12 cellular contexts compared by ENCODE assay signal in genomic region chr19:30085394-30085793, GRCh38.
A peak's percentile ranks its signal among the peaks of the same experiment; 100 is the strongest.
DNase-seq lines count a peak whose midpoint lies in the region; ATAC-seq, FAIRE-seq and TF ChIP-seq lines count a peak whose summit lies in the region.
"Had no signal": no experiment of that assay in that cellular context is flagged by ENCODE, and none has a peak within 500 bp of the region (broad histone marks: within the 10 kb centered on the region; RNA-seq: fewer than 3 reads in every experiment).

No MANE protein-coding gene starts in this region.

- CTCF ChIA-PET in H1 (lab: Charles Lee; ENCODE audit: partially characterized antibody) = interaction anchor here (0.6 to 2.2 kb wide), 10 partner anchors 10 to 632 kb away, joined by 3 to 10 read pairs (median 3); no protein-coding TSS in a partner anchor

- no peak overlapping the region for H3K4ac ChIP-seq in H1 (replicated peaks; ENCODE audit: insufficient read length, low read depth, low read length)

- H3K14ac ChIP-seq in H1 (ENCODE audit: insufficient read length) = no peak overlapping the region

- peak; percentile 34 for ATAC-seq in Right ventricle myocardium superior (ENCODE audit: poor library complexity)

- in situ Hi-C loops in transverse colon (cut with MboI; ENCODE audit: low pct_ligation_motif_present in 1 of 4, low pct_unique_long_range_greater_than_20kb in 1 of 4, low sequenced_read_pairs in 3 of 4) = no loop called here

- TF ChIP-seq POLR2A in H1 (IDR thresholded peaks at IDR 0.05; ENCODE audit: control extremely low read depth in 1 of 2, low read depth in 2 of 2, low read length in 2 of 2) (no peak), testis (IDR thresholded peaks at IDR 0.05) (no peak), transverse colon (IDR thresholded peaks at IDR 0.05) (no peak)

- no peak overlapping the region for H2BK20ac ChIP-seq in H1 (ENCODE audit: low read length)

- intact Hi-C loops in Right ventricle myocardium superior (cut with DNase I) = no loop called here
- intact Hi-C loops in testis (cut with DNase I; ENCODE audit: low total_unique reads) = no loop called here
- intact Hi-C loops in transverse colon (cut with DNase I; ENCODE audit: low total_unique reads) = no loop called here

- H3K79me2 ChIP-seq in H1 (ENCODE audit: control insufficient read depth in 1 of 2, insufficient read depth in 2 of 2, low read length in 2 of 2) = no peaks in the 10 kb centered on the region

- no peak for DNase-seq in Right ventricle myocardium superior
- no peak for DNase-seq in right atrium auricular region (ENCODE audit: low spot score)
- peak; percentile 13 for DNase-seq in NT2/D1 (ENCODE audit: low read depth, low spot score)
- DNase-seq in H1 (ENCODE audit: low read depth in 1 of 2, low spot score in 2 of 2) = peak; percentile 13 to 62
- peak; percentile 73 for DNase-seq in testis
- no peak for DNase-seq in transverse colon
- no peak for DNase-seq in DMS53 treated with DMSO at 0.1 percent for 48 hours (lab: John Stamatoyannopoulos, UW; ENCODE audit: unreplicated experiment)
- no peak for DNase-seq in COR-L47 (lab: John Stamatoyannopoulos, UW)
- DNase-seq: activated CD8-positive, alpha-beta memory T cell treated with anti-CD3 and anti-CD28 coated beads for 24 hours; HFFc6; stimulated activated CD4-positive, alpha-beta T cell treated with anti-CD3 and anti-CD28 coated beads, Interleukin-4, amount 100 ng/mL, for 4 hours had no signal

- no peak overlapping the region for H2BK120ac ChIP-seq in H1 (replicated peaks; ENCODE audit: low read depth, low read length)

- H3K27ac ChIP-seq in right atrium auricular region (no peak overlapping the region), H1 (ENCODE audit: low read depth, low read length) (no peak overlapping the region), testis (no peak overlapping the region), transverse colon (no peak overlapping the region)
- H3K27ac ChIP-seq: coronary artery had no signal

- POLR2A ChIA-PET in H1 (lab: Charles Lee; ENCODE audit: partially characterized antibody) = interaction anchor here (0.8 kb wide), 1 partner anchor 16 kb away, joined by 4 read pairs; no protein-coding TSS in a partner anchor

- no peak overlapping the region for H4K5ac ChIP-seq in H1 (ENCODE audit: insufficient read length, low read depth, low read length)

- no peaks in the 10 kb centered on the region for H4K20me1 ChIP-seq in H1 (replicated peaks in 1 of 2; ENCODE audit: control insufficient read depth in 1 of 2, insufficient read depth in 2 of 2, low read length in 2 of 2)

- 66% methylated on average over 10 of the region's 10 CpGs; no CpG with 5 or more reads in 1 of the 2 experiments for WGBS in H1 (ENCODE audit: extremely low coverage in 1 of 2, insufficient coverage in 1 of 2, insufficient read length in 1 of 2, insufficient replicate concordance in 2 of 2, low coverage in 1 of 2, low lambda C conversion rate in 2 of 2, missing lambda C conversion rate in 1 of 2), 2 experiments
- WGBS in testis, 2 donors = 36 to 68% methylated on average over 2 to 10 of the region's 10 CpGs
- 35% methylated on average over 10 of the region's 10 CpGs; no CpG with 5 or more reads in 1 of the 2 donors for WGBS in transverse colon (ENCODE audit: low coverage in 1 of 2), 2 donors

- H3K79me1 ChIP-seq in H1 (ENCODE audit: low read depth, low read length) = no peaks in the 10 kb centered on the region

- H3K18ac ChIP-seq in H1 (ENCODE audit: extremely low read depth, low read length) = no peak overlapping the region

- no peak overlapping the region for H3K4me3 ChIP-seq in right atrium auricular region
- H3K4me3 ChIP-seq in NT2/D1 (ENCODE audit: insufficient read length, low read depth) = no peak overlapping the region
- no peak overlapping the region for H3K4me3 ChIP-seq in H1 (ENCODE audit: extremely low read depth in 1 of 4, insufficient read depth in 2 of 4, low read depth in 3 of 4, low read length in 4 of 4)
- no peak overlapping the region for H3K4me3 ChIP-seq in testis
- H3K4me3 ChIP-seq in transverse colon = no peak overlapping the region
- H3K4me3 ChIP-seq: coronary artery had no signal

- 0 out of 2 replicates have a peak overlapping the region, but pooled peaks have one; percentile 72 for H2BK15ac ChIP-seq in H1 (ENCODE audit: low read length)

- H3K23me2 ChIP-seq in H1 (ENCODE audit: low read depth, low read length) = no peaks in the 10 kb centered on the region

- H2BK5ac ChIP-seq in H1 (ENCODE audit: low read depth, low read length) = peak overlapping the region; percentile 52; the same call in 1 of the 2 replicates

- TF ChIP-seq EP300 in H1 (IDR thresholded peaks at IDR 0.05; ENCODE audit: borderline replicate concordance in 1 of 2, low read depth in 2 of 2, low read length in 2 of 2) (no peak), transverse colon (IDR thresholded peaks at IDR 0.05; ENCODE audit: low read depth) (no peak)

- TF ChIP-seq CTCF in right atrium auricular region (IDR thresholded peaks at IDR 0.05) = no peak
- TF ChIP-seq CTCF in H1 (IDR thresholded peaks at IDR 0.05; ENCODE audit: control extremely low read depth in 1 of 3, insufficient read depth in 1 of 3, low read depth in 1 of 3, low read length in 3 of 3) = peak; percentile 41 to 53 (median 51)
- no peak for TF ChIP-seq CTCF in testis (IDR thresholded peaks at IDR 0.05)
- no peak for TF ChIP-seq CTCF in transverse colon (IDR thresholded peaks at IDR 0.05)

- FAIRE-seq in H1 (lab: Jason Lieb, UNC) = no peak

- H3K56ac ChIP-seq in H1 (replicated peaks; ENCODE audit: insufficient read length, low read depth, low read length) = no peak overlapping the region

- peak overlapping the region; percentile 71 for H4K8ac ChIP-seq in H1 (ENCODE audit: extremely low read depth, insufficient read depth, low read length)

- H2AFZ ChIP-seq in H1 (ENCODE audit: low read length) = peak overlapping the region; percentile 70; the same call in 1 of the 2 replicates

- TF ChIP-seq RAD21 in H1 (IDR thresholded peaks at IDR 0.05 in 1 of 2, conservative IDR thresholded peaks at IDR 0.05 in 1 of 2; ENCODE audit: low read depth in 2 of 2, low read length in 2 of 2) = peak; percentile 45 to 66

- no peak overlapping the region for H2AK5ac ChIP-seq in H1 (ENCODE audit: low read depth, low read length)

- H3K9me3 ChIP-seq in right atrium auricular region (no peaks in the 10 kb centered on the region), NT2/D1 (ENCODE audit: insufficient read depth, low read length) (no peaks in the 10 kb centered on the region), H1 (ENCODE audit: insufficient read depth in 2 of 2, low read depth in 1 of 2, low read length in 1 of 2) (no peaks in the 10 kb centered on the region), testis (no peaks in the 10 kb centered on the region), transverse colon (no peaks in the 10 kb centered on the region)

- H2BK12ac ChIP-seq in H1 (ENCODE audit: low read depth, low read length) = no peak overlapping the region

- H3K23ac ChIP-seq in H1 (ENCODE audit: insufficient read length) = no peak overlapping the region

- no peak overlapping the region for H3K9ac ChIP-seq in NT2/D1 (ENCODE audit: insufficient read length, low read depth)
- no peak overlapping the region for H3K9ac ChIP-seq in H1 (replicated peaks in 1 of 4; ENCODE audit: extremely low read depth in 1 of 4, low read depth in 3 of 4, low read length in 3 of 4)

- H3K27me3 ChIP-seq in right atrium auricular region (no peaks in the 10 kb centered on the region), NT2/D1 (ENCODE audit: insufficient read depth, insufficient read length) (no peaks in the 10 kb centered on the region), H1 (replicated peaks in 1 of 4; ENCODE audit: control insufficient read depth in 3 of 4, extremely low read depth in 1 of 4, insufficient read depth in 3 of 4, low read length in 3 of 4) (no peaks in the 10 kb centered on the region), testis (no peaks in the 10 kb centered on the region), transverse colon (no peaks in the 10 kb centered on the region)

- H3K4me1 ChIP-seq in right atrium auricular region (no peaks in the 10 kb centered on the region), NT2/D1 (ENCODE audit: insufficient read depth, insufficient read length) (peaks cover 3% of the 10 kb centered on the region), H1 (replicated peaks in 1 of 4; ENCODE audit: control insufficient read depth in 3 of 4, insufficient read depth in 4 of 4, low read length in 3 of 4) (peaks cover 0 to 2% (median 0%) of the 10 kb centered on the region in 4 experiments; a peak in 2 of 7 replicates), testis (peaks cover 14% of the 10 kb centered on the region), transverse colon (no peaks in the 10 kb centered on the region)

- no peak overlapping the region for H4K91ac ChIP-seq in H1 (replicated peaks; ENCODE audit: insufficient read length, low read length)

- H3K4me2 ChIP-seq in H1 (ENCODE audit: insufficient read depth in 1 of 2, low read depth in 2 of 2, low read length in 2 of 2) = no peak overlapping the region

- H3K36me3 ChIP-seq in right atrium auricular region = no peaks in the 10 kb centered on the region
- no peaks in the 10 kb centered on the region for H3K36me3 ChIP-seq in NT2/D1 (ENCODE audit: insufficient read depth, insufficient read length, low read length)
- no peaks in the 10 kb centered on the region for H3K36me3 ChIP-seq in H1 (ENCODE audit: control insufficient read depth in 2 of 4, insufficient read depth in 4 of 4, low read length in 3 of 4)
- H3K36me3 ChIP-seq in testis (ENCODE audit: low read depth, missing control alignments) = no peaks in the 10 kb centered on the region
- no peaks in the 10 kb centered on the region for H3K36me3 ChIP-seq in transverse colon

TF ChIP-seq in H1, 55 proteins besides CTCF, POLR2A, EP300 and RAD21:
- TF ChIP-seq ZNF274 (IDR thresholded peaks at IDR 0.05; ENCODE audit: borderline replicate concordance, extremely low read depth, low read length) (no peak), YY1 (IDR thresholded peaks at IDR 0.05; ENCODE audit: low read depth, low read length) (no peak), CHD1 (IDR thresholded peaks at IDR 0.05; ENCODE audit: low read depth, low read length) (no peak), FOSL1 (IDR thresholded peaks at IDR 0.05; ENCODE audit: insufficient read depth, low read depth, low read length) (no peak), ATF2 (IDR thresholded peaks at IDR 0.05; ENCODE audit: low read length) (no peak), NANOG (IDR thresholded peaks at IDR 0.05; ENCODE audit: insufficient read depth, low read depth, low read length, poor library complexity, severe bottlenecking) (no peak), NRF1 (IDR thresholded peaks at IDR 0.05; ENCODE audit: low read depth, low read length) (no peak)

Comparison
In these comparisons a context has a peak if more than half of its experiments do, and no peak if none do; other contexts are left out.
1. DNase-seq: peak in NT2/D1 (single experiment), H1 (2 of 2) and testis (single experiment); none in Right ventricle myocardium superior (single experiment), right atrium auricular region (single experiment), transverse colon (single experiment), DMS53 treated with DMSO at 0.1 percent for 48 hours (single experiment) and COR-L47 (single experiment).
2. CTCF ChIP-seq: peak in H1 (3 of 3); none in right atrium auricular region (0 of 2), testis (0 of 3) and transverse colon (0 of 5).